Comparison of ENCODE assay signal across 9 cellular contexts in genomic region chr9:130824079-130824478, GRCh38. TPM values are rescaled to one million over a fixed set of nuclear protein-coding genes. Genes with fewer than 3 reads are reported as not detected.
DNase-seq lines count a peak whose midpoint lies in the region; ATAC-seq, FAIRE-seq and TF ChIP-seq lines count a peak whose summit lies in the region.
"Had no signal": no experiment of that assay in that cellular context is flagged by ENCODE, and none has a peak within 500 bp of the region (broad histone marks: within the 10 kb centered on the region; RNA-seq: fewer than 3 reads in every experiment).

No MANE protein-coding gene starts in this region.

- H3K36me3 Mint-ChIP-seq in nephron (ENCODE audit: low read depth) (peaks cover 10% of the 10 kb centered on the region), type B pancreatic cell (peaks cover 5% of the 10 kb centered on the region)

- peaks cover 63% of the 10 kb centered on the region for H3K4me1 Mint-ChIP-seq in nephron
- H3K4me1 Mint-ChIP-seq in type B pancreatic cell (ENCODE audit: unreplicated experiment): peaks cover 41% of the 10 kb centered on the region

- no peak for TF ChIP-seq EP300 in H1 (IDR thresholded peaks at IDR 0.05; ENCODE audit: borderline replicate concordance in 1 of 2, low read depth in 2 of 2, low read length in 2 of 2)

- H3K4me3 ChIP-seq in H1 (ENCODE audit: extremely low read depth in 1 of 4, insufficient read depth in 2 of 4, low read depth in 3 of 4, low read length in 4 of 4): peak overlapping the region in 1 of 4 experiments; percentile 40; a peak in 1 of 8 replicates

- H3K9ac ChIP-seq in H1 (replicated peaks in 1 of 4; ENCODE audit: extremely low read depth in 1 of 4, low read depth in 3 of 4, low read length in 3 of 4): peak overlapping the region in 2 of 4 experiments; percentile 22 to 35; a peak in 2 of 7 replicates

- no peaks in the 10 kb centered on the region for H3K36me3 ChIP-seq in H1 (ENCODE audit: control insufficient read depth in 2 of 4, insufficient read depth in 4 of 4, low read length in 3 of 4)

- H3K23ac ChIP-seq in H1 (ENCODE audit: insufficient read length): no peak overlapping the region

- FAIRE-seq in H1 (lab: Jason Lieb, UNC): no peak

- H3K14ac ChIP-seq in H1 (ENCODE audit: insufficient read length): no peak overlapping the region

- H3K56ac ChIP-seq in H1 (replicated peaks; ENCODE audit: insufficient read length, low read depth, low read length): no peak overlapping the region

- H3K27me3 Mint-ChIP-seq in nephron (ENCODE audit: low read depth) (peaks cover 5% of the 10 kb centered on the region), type B pancreatic cell (no peaks in the 10 kb centered on the region)

- H2BK20ac ChIP-seq in H1 (ENCODE audit: low read length): no peak overlapping the region

- CTCF ChIA-PET in H1 (lab: Charles Lee; ENCODE audit: partially characterized antibody): interaction anchor here (1.0 to 2.4 kb wide), 6 partner anchors 9 to 39 kb away, joined by 3 to 9 read pairs (median 4); no protein-coding TSS in a partner anchor

- POLR2A ChIA-PET in H1 (lab: Charles Lee; ENCODE audit: partially characterized antibody): interaction anchor here (0.8 to 3.5 kb wide), 8 partner anchors 8 to 115 kb away, joined by 3 to 24 read pairs (median 8); partner anchors contain the start of gene ABL1

- peak overlapping the region; percentile 67 for H2BK120ac ChIP-seq in H1 (replicated peaks; ENCODE audit: low read depth, low read length)

- peak; percentile 66 for DNase-seq in DMS 273 (lab: John Stamatoyannopoulos, UW; ENCODE audit: unreplicated experiment)
- DNase-seq in DMS 273 treated with DMSO at 0.1 percent for 48 hours (lab: John Stamatoyannopoulos, UW): no peak
- DNase-seq in H1 (ENCODE audit: low read depth in 1 of 2, low spot score in 2 of 2): no peak
- no peak for DNase-seq in type B pancreatic cell (ENCODE audit: extremely low spot score, unreplicated experiment)
- DNase-seq in erythroblast (lab: John Stamatoyannopoulos, UW): no peak
- DNase-seq in hypothalamus (lab: John Stamatoyannopoulos, UW): no peak
- DNase-seq: 8988T had no signal

- WGBS in H1 (ENCODE audit: extremely low coverage in 1 of 2, insufficient coverage in 1 of 2, insufficient read length in 1 of 2, insufficient replicate concordance in 2 of 2, low coverage in 1 of 2, low lambda C conversion rate in 2 of 2, missing lambda C conversion rate in 1 of 2), 2 experiments: 54% methylated on average over 2 of the region's 2 CpGs; no CpG with 5 or more reads in 1 of the 2 experiments

- H3K27ac Mint-ChIP-seq in nephron (peak overlapping the region; percentile 91 to 96 (median 92)), type B pancreatic cell (peak overlapping the region; percentile 88)

- H2BK12ac ChIP-seq in H1 (ENCODE audit: low read depth, low read length): peak overlapping the region; percentile 63; the same call in 1 of the 2 replicates

- TF ChIP-seq CTCF in H1 (IDR thresholded peaks at IDR 0.05; ENCODE audit: control extremely low read depth in 1 of 3, insufficient read depth in 1 of 3, low read depth in 1 of 3, low read length in 3 of 3): no peak
- TF ChIP-seq CTCF in nephron (IDR thresholded peaks at IDR 0.05; ENCODE audit: unreplicated experiment in 3 of 3): no peak
- TF ChIP-seq CTCF in type B pancreatic cell (conservative IDR thresholded peaks at IDR 0.05): no peak

- H3K4me3 Mint-ChIP-seq in nephron (peak overlapping the region; percentile 28 to 66 (median 61)), type B pancreatic cell (peak overlapping the region; percentile 79)

- peak overlapping the region in 1 of 2 experiments; percentile 61; a peak in 2 of 4 replicates for H3K4me2 ChIP-seq in H1 (ENCODE audit: insufficient read depth in 1 of 2, low read depth in 2 of 2, low read length in 2 of 2)

- H2AK5ac ChIP-seq in H1 (ENCODE audit: low read depth, low read length): no peak overlapping the region

- H3K79me1 ChIP-seq in H1 (ENCODE audit: low read depth, low read length): peaks cover 3% of the 10 kb centered on the region; the same call in 1 of the 2 replicates

- H2BK15ac ChIP-seq in H1 (ENCODE audit: low read length): no peak overlapping the region

- TF ChIP-seq RAD21 in H1 (IDR thresholded peaks at IDR 0.05 in 1 of 2, conservative IDR thresholded peaks at IDR 0.05 in 1 of 2; ENCODE audit: low read depth in 2 of 2, low read length in 2 of 2): no peak

- peak overlapping the region; percentile 74; the same call in 1 of the 2 replicates for H2BK5ac ChIP-seq in H1 (ENCODE audit: low read depth, low read length)

- peaks cover 5% of the 10 kb centered on the region; the same call in 1 of the 2 replicates for H3K23me2 ChIP-seq in H1 (ENCODE audit: low read depth, low read length)

- H3K9me3 Mint-ChIP-seq in nephron (peaks cover 8% of the 10 kb centered on the region), type B pancreatic cell (peaks cover 4% of the 10 kb centered on the region)

- H4K91ac ChIP-seq in H1 (replicated peaks; ENCODE audit: insufficient read length, low read length): peak overlapping the region; percentile 51

- peak overlapping the region; percentile 14 for H4K5ac ChIP-seq in H1 (ENCODE audit: insufficient read length, low read depth, low read length)

- peak overlapping the region; percentile 68 for H3K27ac ChIP-seq in H1 (ENCODE audit: low read depth, low read length)

- H3K4ac ChIP-seq in H1 (replicated peaks; ENCODE audit: insufficient read length, low read depth, low read length): no peak overlapping the region

- peak overlapping the region; percentile 76; the same call in 1 of the 2 replicates for H3K18ac ChIP-seq in H1 (ENCODE audit: extremely low read depth, low read length)

- ATAC-seq in HG03280 (IDR thresholded peaks at IDR 0.05; ENCODE audit: unreplicated experiment): no peak

- H4K20me1 ChIP-seq in H1 (replicated peaks in 1 of 2; ENCODE audit: control insufficient read depth in 1 of 2, insufficient read depth in 2 of 2, low read length in 2 of 2): no peaks in the 10 kb centered on the region

- no peak overlapping the region for H4K8ac ChIP-seq in H1 (ENCODE audit: extremely low read depth, insufficient read depth, low read length)

- TF ChIP-seq POLR2A in H1 (IDR thresholded peaks at IDR 0.05; ENCODE audit: control extremely low read depth in 1 of 2, low read depth in 2 of 2, low read length in 2 of 2): no peak
- TF ChIP-seq POLR2A in erythroblast (IDR thresholded peaks at IDR 0.05; ENCODE audit: low read length): no peak

- no peak overlapping the region for H2AFZ ChIP-seq in H1 (ENCODE audit: low read length)

- H3K27me3 ChIP-seq in H1 (replicated peaks in 1 of 4; ENCODE audit: control insufficient read depth in 3 of 4, extremely low read depth in 1 of 4, insufficient read depth in 3 of 4, low read length in 3 of 4): no peaks in the 10 kb centered on the region

- H3K79me2 ChIP-seq in H1 (ENCODE audit: control insufficient read depth in 1 of 2, insufficient read depth in 2 of 2, low read length in 2 of 2): peaks cover 0 to 41% of the 10 kb centered on the region in 2 experiments; a peak in 3 of 4 replicates

- H3K4me1 ChIP-seq in H1 (replicated peaks in 1 of 4; ENCODE audit: control insufficient read depth in 3 of 4, insufficient read depth in 4 of 4, low read length in 3 of 4): peaks cover 11 to 28% (median 18%) of the 10 kb centered on the region in 4 experiments

- H3K9me3 ChIP-seq in H1 (ENCODE audit: insufficient read depth in 2 of 2, low read depth in 1 of 2, low read length in 1 of 2): peaks cover under 1 to 2% of the 10 kb centered on the region in 2 experiments; a peak in 2 of 4 replicates

TF ChIP-seq in H1, 55 proteins besides CTCF, POLR2A, EP300 and RAD21:
- TF ChIP-seq SIN3A (conservative IDR thresholded peaks at IDR 0.05 in 1 of 2, IDR thresholded peaks at IDR 0.05 in 1 of 2; ENCODE audit: low read depth in 1 of 2, low read length in 2 of 2): no peak
- no peak for TF ChIP-seq TAF1 (IDR thresholded peaks at IDR 0.05; ENCODE audit: low read depth, low read length)
- no peak for TF ChIP-seq YY1 (IDR thresholded peaks at IDR 0.05; ENCODE audit: low read depth, low read length)
- TF ChIP-seq SP4 (IDR thresholded peaks at IDR 0.05; ENCODE audit: low read length): no peak
- no peak for TF ChIP-seq CBX5 (IDR thresholded peaks at IDR 0.05; ENCODE audit: low read depth, low read length)
- no peak for TF ChIP-seq ZNF274 (IDR thresholded peaks at IDR 0.05; ENCODE audit: borderline replicate concordance, extremely low read depth, low read length)
- TF ChIP-seq CHD1 (IDR thresholded peaks at IDR 0.05; ENCODE audit: low read depth, low read length): no peak
- no peak for TF ChIP-seq FOSL1 (IDR thresholded peaks at IDR 0.05; ENCODE audit: insufficient read depth, low read depth, low read length)
- no peak for TF ChIP-seq TCF12 (IDR thresholded peaks at IDR 0.05; ENCODE audit: low read depth, low read length)
- TF ChIP-seq BACH1 (IDR thresholded peaks at IDR 0.05; ENCODE audit: low read length): no peak
- no peak for TF ChIP-seq POU5F1 (IDR thresholded peaks at IDR 0.05; ENCODE audit: low read depth, low read length)
- TF ChIP-seq CHD2 (IDR thresholded peaks at IDR 0.05; ENCODE audit: low read length): no peak
TF ChIP-seq in H1: peak in this region for 0.

RNA-seq across cellular contexts. Expression of gene ABL1, which starts 11.0 kb away (rescaled TPM):
- total RNA-seq in H1 (2021; fragmentation: NEBNext Ultra II Directional; extraction: Animal tissue kit (Norgen Biotek cat#: 25700)): 104 and 110 TPM in 2 replicates
- polyA plus RNA-seq in H1 (2011; rRNA removed): 35.3 and 50.0 TPM in 2 replicates
- polyA plus RNA-seq in H1 (2011; cell fraction: cytosol; rRNA removed): 41.4 TPM
- polyA plus RNA-seq in H1 (2011; cell fraction: nucleus; rRNA removed): 52.8 TPM
- polyA plus RNA-seq in H1 (2012, experiment 1 of 2): 55.9 to 65.2 TPM (median 59.1 TPM) in 4 replicates
- polyA plus RNA-seq in H1 (2012, experiment 2 of 2): 58.6 TPM
- polyA plus RNA-seq in H1 (2013, experiment 1 of 2): 42.6 TPM
- polyA plus RNA-seq in H1 (2013, experiment 2 of 2): 43.7 TPM
- polyA minus RNA-seq in H1 (2011; rRNA and poly(A)+ RNA removed): 78.2 and 79.9 TPM in 2 replicates
- 59.2 TPM for polyA minus RNA-seq in H1 (2011; cell fraction: cytosol; rRNA and poly(A)+ RNA removed)
- polyA minus RNA-seq in H1 (2011; cell fraction: nucleus; rRNA and poly(A)+ RNA removed): 41.2 TPM
- total RNA-seq in type B pancreatic cell (ENCODE audit: low replicate concordance): 66.6 and 91.8 TPM in 2 replicates
